Comparison of ENCODE assay signal across 28 cellular contexts in genomic region chr13:79794936-79795335, GRCh38.
"Had no signal": no experiment of that assay in that cellular context is flagged by ENCODE, and none has a peak within 500 bp of the region (broad histone marks: within the 10 kb centered on the region; RNA-seq: fewer than 3 reads in every experiment).

No MANE protein-coding gene starts in this region.

- H3K27ac ChIP-seq: left ventricle myocardium inferior, pancreas, prostate gland, skin epidermis, stomach, suprapubic skin, thoracic aorta, tibial artery, upper lobe of right lung had no signal

- H3K36me3 Mint-ChIP-seq: immature natural killer cell; naive B cell; natural killer cell; stimulated activated naive B cell treated with anti-CD40 and anti-IgM and Interleukin-4, amounts not matched to agents 10 μg/mL and 1 μg/mL and 100 μg/mL, for 72 hours had no signal

- H3K4me1 Mint-ChIP-seq: immature natural killer cell; naive B cell; natural killer cell; stimulated activated naive B cell treated with anti-CD40 and anti-IgM and Interleukin-4, amounts not matched to agents 10 μg/mL and 1 μg/mL and 100 μg/mL, for 72 hours had no signal

- DNase-seq: head of caudate nucleus; hypothalamus; immature natural killer cell; kidney; left colon; left ventricle myocardium inferior; naive B cell; natural killer cell; nucleus accumbens; pancreas; posterior cingulate gyrus; retina; right cardiac atrium; stimulated activated CD4-positive, alpha-beta T cell treated with anti-CD3 and anti-CD28 coated beads, Interleukin-12 subunit alpha, Interleukin-12 subunit beta, amount 100 ng/mL, for 4 hours; stimulated activated CD4-positive, alpha-beta T cell treated with anti-CD3 and anti-CD28 coated beads, Interleukin-15, amount 100 ng/mL, for 24 hours; stimulated activated CD4-positive, alpha-beta T cell treated with anti-CD3 and anti-CD28 coated beads, Interleukin-2, amount 100 ng/mL, for 24 hours; stimulated activated CD4-positive, alpha-beta T cell treated with anti-CD3 and anti-CD28 coated beads, Interleukin-4, amount 100 ng/mL, for 1 hour; stimulated activated naive B cell treated with anti-CD40 and anti-IgM and Interleukin-4, amounts not matched to agents 10 μg/mL and 1 μg/mL and 100 μg/mL, for 72 hours; stimulated activated naive CD8-positive, alpha-beta T cell treated with anti-CD3 and anti-CD28 coated beads, Interleukin-15, Interleukin-2, amounts not matched to agents 100 U/mL and 50 U/mL, for 24 hours; stomach; tibial artery; trophoblast cell; upper lobe of right lung had no signal

- H3K4me1 ChIP-seq: pancreas, prostate gland, stomach, suprapubic skin, tibial artery, upper lobe of right lung had no signal

- H3K27ac Mint-ChIP-seq: immature natural killer cell; natural killer cell; stimulated activated naive B cell treated with anti-CD40 and anti-IgM and Interleukin-4, amounts not matched to agents 10 μg/mL and 1 μg/mL and 100 μg/mL, for 72 hours had no signal

- H3K36me3 ChIP-seq: left ventricle myocardium inferior, pancreas, prostate gland, stomach, suprapubic skin, thoracic aorta, tibial artery, upper lobe of right lung had no signal

- H3K27me3 ChIP-seq: pancreas, stomach, suprapubic skin, tibial artery, upper lobe of right lung had no signal

- H3K4me3 Mint-ChIP-seq: immature natural killer cell; naive B cell; natural killer cell; stimulated activated naive B cell treated with anti-CD40 and anti-IgM and Interleukin-4, amounts not matched to agents 10 μg/mL and 1 μg/mL and 100 μg/mL, for 72 hours had no signal

- H3K4me3 ChIP-seq: left ventricle myocardium inferior, lung, pancreas, prostate gland, skin epidermis, stomach, suprapubic skin, thoracic aorta, tibial artery, upper lobe of right lung had no signal

- H3K9me3 Mint-ChIP-seq: natural killer cell; stimulated activated naive B cell treated with anti-CD40 and anti-IgM and Interleukin-4, amounts not matched to agents 10 μg/mL and 1 μg/mL and 100 μg/mL, for 72 hours had no signal

- H3K9me3 ChIP-seq: pancreas, prostate gland, suprapubic skin, thoracic aorta, upper lobe of right lung had no signal
